In the genomic region with DNA sequence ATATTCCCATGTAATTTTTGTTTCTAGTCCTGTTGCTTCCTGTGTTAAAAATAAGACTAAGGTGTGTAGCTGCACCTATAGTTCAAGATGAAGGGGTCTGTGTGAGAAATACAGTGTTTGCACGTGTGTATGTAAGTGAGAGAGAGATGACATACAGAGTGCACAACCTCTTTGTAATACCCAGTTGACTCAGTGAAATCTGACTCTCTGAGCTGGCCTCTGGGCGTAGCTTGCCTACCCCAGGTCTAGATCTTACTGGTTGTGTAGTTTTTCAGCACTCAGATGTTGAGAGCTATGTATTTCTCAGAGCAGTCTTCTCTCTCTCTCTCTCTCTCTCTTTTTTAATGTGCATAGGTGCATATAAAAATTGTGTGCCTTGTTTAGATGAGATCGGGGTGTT, we compare ENCODE assay signal across 34 cellular contexts. TPM values are rescaled to one million over a fixed set of nuclear protein-coding genes. Genes with fewer than 3 reads are reported as not detected.
DNase-seq lines count a peak whose midpoint lies in the region; ATAC-seq, FAIRE-seq and TF ChIP-seq lines count a peak whose summit lies in the region.
"Had no signal": no experiment of that assay in that cellular context is flagged by ENCODE, and none has a peak within 500 bp of the region (broad histone marks: within the 10 kb centered on the region; RNA-seq: fewer than 3 reads in every experiment).

No MANE protein-coding gene starts in this region.

- DNase-seq in EH (ENCODE audit: low read depth) (peak; percentile 0), GM23248 (peak; percentile 73), RWPE1 (ENCODE audit: low spot score) (peak; percentile 3), myocyte (ENCODE audit: low read depth) (peak; percentile 2), HTR-8/SVneo (ENCODE audit: insufficient read length, low spot score) (no peak), NCI-H510A treated with DMSO at 0.1 percent for 48 hours (lab: John Stamatoyannopoulos, UW) (no peak)
- DNase-seq: activated CD4-positive, CD25-positive, alpha-beta regulatory T cell; activated CD8-positive, alpha-beta T cell treated with anti-CD3 and anti-CD28 coated beads, Interleukin-2, amount 10 ng/mL, durations not matched to agents 7 days and 5 days; activated effector memory CD4-positive, alpha-beta T cell treated with Interleukin-2 at 50 U/mL for 16 hours; activated naive CD8-positive, alpha-beta T cell treated with anti-CD3 and anti-CD28 coated beads, Interleukin-2, amount 50 U/mL, for 24 hours; C1 segment of cervical spinal cord; Caco-2; cerebellar nuclear complex; DMS79; glutamatergic neuron; GOT3; islet precursor cell; left ventricle myocardium superior; MM.1S; naive thymus-derived CD4-positive, alpha-beta T cell; NCI-H1417; NCI-H2029 treated with DMSO at 0.1 percent for 48 hours; NCI-H345; NCI-H82; stimulated activated CD4-positive, alpha-beta T cell treated with anti-CD3 and anti-CD28 coated beads, Interleukin-2, amount 100 ng/mL, for 24 hours; substantia nigra; T-helper 1 cell; upper lobe of left lung had no signal

- H3K9me3 ChIP-seq in GM23248 (ENCODE audit: low read depth), result no peaks in the 10 kb centered on the region
- H3K9me3 ChIP-seq: Caco-2, SJSA1, upper lobe of left lung had no signal

- FAIRE-seq in HTR-8/SVneo (lab: Jason Lieb, UNC), result no peak
- FAIRE-seq: endothelial cell of umbilical vein, K562 had no signal

- POLR2A ChIA-PET in RWPE1 (lab: Yijun Ruan, JAX; ENCODE audit: low non-redundant PET), result no interaction called here

- TF ChIP-seq CTCF in RWPE1 (conservative IDR thresholded peaks at IDR 0.05; ENCODE audit: low read depth), result no peak

- H3K4me3 ChIP-seq in GM23248, result no peak overlapping the region
- H3K4me3 ChIP-seq: K562, SJSA1, smooth muscle cell, upper lobe of left lung had no signal

- H2AFZ ChIP-seq in GM23248, result no peak overlapping the region

- H3K79me2 ChIP-seq in GM23248 (ENCODE audit: insufficient read depth), result no peaks in the 10 kb centered on the region

- H3K9ac ChIP-seq in GM23248, result no peak overlapping the region

- no peak overlapping the region for H3K27ac ChIP-seq in GM23248
- no peak overlapping the region for H3K27ac ChIP-seq in RWPE1
- H3K27ac ChIP-seq: SJSA1, upper lobe of left lung had no signal

- CTCF ChIA-PET in RWPE1 (lab: Yijun Ruan, JAX), result no interaction called here

- no peaks in the 10 kb centered on the region for H3K27me3 ChIP-seq in GM23248 (replicated peaks; ENCODE audit: insufficient read depth)
- H3K27me3 ChIP-seq: SJSA1, upper lobe of left lung had no signal

- no peaks in the 10 kb centered on the region for H4K20me1 ChIP-seq in GM23248 (ENCODE audit: insufficient read depth)

- no peaks in the 10 kb centered on the region for H3K9me2 ChIP-seq in GM23248 (ENCODE audit: insufficient read depth)

- in situ Hi-C loops in GM23248 (cut with MboI), result loop anchor here (10.0 kb wide), 1 partner anchor 118 kb away; no protein-coding TSS in a partner anchor

- H3K36me3 ChIP-seq in GM23248 (ENCODE audit: low read depth), result no peaks in the 10 kb centered on the region
- H3K36me3 ChIP-seq: SJSA1, upper lobe of left lung had no signal

- H3F3A ChIP-seq in GM23248 (ENCODE audit: insufficient read depth), result no peaks in the 10 kb centered on the region

- no peak for ATAC-seq in HG02642 (IDR thresholded peaks at IDR 0.05; ENCODE audit: poor library complexity, unreplicated experiment)
- ATAC-seq: activated CD8-positive, alpha-beta T cell treated with anti-CD3 and anti-CD28 coated beads, Interleukin-2, amount 10 ng/mL, durations not matched to agents 7 days and 5 days; activated naive CD8-positive, alpha-beta T cell treated with anti-CD3 and anti-CD28 coated beads, Interleukin-2, amount 50 U/mL, for 24 hours; K562; left ventricle myocardium superior; naive thymus-derived CD4-positive, alpha-beta T cell had no signal

- 37 to 50% methylated on average over 3 of the region's 3 CpGs for WGBS in GM23248 (ENCODE audit: low coverage in 1 of 2, low lambda C conversion rate in 2 of 2, missing lambda C conversion rate in 2 of 2), 2 experiments

- peaks cover 9% of the 10 kb centered on the region; the same call in 1 of the 2 replicates for H3K4me1 ChIP-seq in GM23248 (ENCODE audit: insufficient read depth)
- H3K4me1 ChIP-seq: Caco-2, SJSA1, upper lobe of left lung had no signal

- H3K4me2 ChIP-seq in GM23248 (ENCODE audit: unreplicated experiment), result no peak overlapping the region
- H3K4me2 ChIP-seq: smooth muscle cell had no signal

RNA-seq across cellular contexts. Expression of a gene that starts 55.0 kb away (rescaled TPM):
- total RNA-seq in GM23248 (2014; rRNA removed; shearing (Covaris generic)), result not detected in 2 replicates
- polyA plus RNA-seq in GM23248 (2016; fragmentation: Nextera tagmentation; extraction: Ambion mirVana), result not detected in 2 replicates
- total RNA-seq in myocyte, result not detected in 2 replicates
- not detected for polyA plus RNA-seq in myocyte (2012)
- total RNA-seq: activated CD8-positive, alpha-beta T cell treated with anti-CD3 and anti-CD28 coated beads, Interleukin-2, amount 10 ng/mL, durations not matched to agents 7 days and 5 days; Caco-2; endothelial cell of umbilical vein; K562; left ventricle myocardium superior; naive thymus-derived CD4-positive, alpha-beta T cell; SJSA1; smooth muscle cell; upper lobe of left lung had no signal
- polyA plus RNA-seq: AG04450; endothelial cell of umbilical vein; K562; naive thymus-derived CD4-positive, alpha-beta T cell; smooth muscle cell had no signal

RNA-seq across cellular contexts. Expression of a gene that starts 56.0 kb away (rescaled TPM):
- total RNA-seq in GM23248 (2014; rRNA removed; shearing (Covaris generic)), result not detected in 2 replicates
- polyA plus RNA-seq in GM23248 (2016; fragmentation: Nextera tagmentation; extraction: Ambion mirVana), result not detected in 2 replicates
- not detected in 2 replicates for total RNA-seq in myocyte
- polyA plus RNA-seq in myocyte (2012), result not detected
- total RNA-seq: Caco-2; endothelial cell of umbilical vein; K562; left ventricle myocardium superior; naive thymus-derived CD4-positive, alpha-beta T cell; SJSA1; smooth muscle cell had no signal
- polyA plus RNA-seq: AG04450; endothelial cell of umbilical vein; K562; naive thymus-derived CD4-positive, alpha-beta T cell; smooth muscle cell had no signal

Comparison
In these comparisons a context has a peak if more than half of its experiments do, and no peak if none do; other contexts are left out.
1. DNase-seq: peak in EH (single experiment), GM23248 (single experiment), RWPE1 (single experiment) and myocyte (single experiment); none in HTR-8/SVneo (single experiment) and NCI-H510A treated with DMSO at 0.1 percent for 48 hours (single experiment).